ENCODE assay signal across 34 cellular contexts in genomic region chr6:108482559-108482958, GRCh38.
"Had no signal": no experiment of that assay in that cellular context is flagged by ENCODE, and none has a peak within 500 bp of the region (broad histone marks: within the 10 kb centered on the region; RNA-seq: fewer than 3 reads in every experiment).

No MANE protein-coding gene starts in this region.

- H3K4me2 ChIP-seq: KMS-11 had no signal

- H3K36me3 ChIP-seq: MG63 had no signal

- H3K27ac ChIP-seq: KMS-11 had no signal

- H3K27me3 ChIP-seq: MG63 had no signal

- H3K9me3 ChIP-seq: MG63 had no signal

- H3K4me3 ChIP-seq: MG63 had no signal

- DNase-seq: Karpas-422, Kasumi-1, MG63, MM.1S, MV-4-11, NCI-H1048, NCI-H1092, NCI-H1092 treated with DMSO at 0.1 percent for 48 hours, NCI-H1105, NCI-H1105 treated with DMSO at 0.1 percent for 48 hours, NCI-H1417, NCI-H1417 treated with DMSO at 0.1 percent for 48 hours, NCI-H1436, NCI-H1436 treated with DMSO at 0.1 percent for 48 hours, NCI-H146, NCI-H1694, NCI-H1694 treated with DMSO at 0.1 percent for 48 hours, NCI-H187, NCI-H187 treated with DMSO at 0.1 percent for 48 hours, NCI-H1930, NCI-H2029, NCI-H2029 treated with DMSO at 0.1 percent for 48 hours, NCI-H2081, NCI-H2081 treated with DMSO at 0.1 percent for 48 hours, NCI-H2107, NCI-H2171, NCI-H2171 treated with DMSO at 0.1 percent for 48 hours, NCI-H2227 treated with DMSO at 0.1 percent for 48 hours, NCI-H226, NCI-H345, NCI-H446, NCI-H446 treated with DMSO at 0.1 percent for 48 hours, NCI-H510A had no signal

- H3K9ac ChIP-seq: KMS-11 had no signal
